15 cellular contexts compared by ENCODE assay signal in genomic region chr1:198205021-198205684, GRCh38. TPM values are rescaled to one million over a fixed set of nuclear protein-coding genes. Genes with fewer than 3 reads are reported as not detected.
DNase-seq lines count a peak whose midpoint lies in the region; ATAC-seq and TF ChIP-seq lines count a peak whose summit lies in the region.
"Had no signal": no experiment of that assay in that cellular context is flagged by ENCODE, and none has a peak within 500 bp of the region (broad histone marks: within the 10 kb centered on the region; RNA-seq: fewer than 3 reads in every experiment).

No MANE protein-coding gene starts in this region.

- no peak overlapping the region for H3K4me2 ChIP-seq in fibroblast of lung (ENCODE audit: extremely low read depth, insufficient read depth, low read length)
- H3K4me2 ChIP-seq in mesenchymal stem cell (ENCODE audit: low read length, poor library complexity, severe bottlenecking) = no peak overlapping the region
- H3K4me2 ChIP-seq: PC-9 had no signal

- no peak overlapping the region for H3K23ac ChIP-seq in mesenchymal stem cell (ENCODE audit: low read length in 2 of 2)

- peaks cover 21% of the 10 kb centered on the region for H3K79me1 ChIP-seq in mesenchymal stem cell (replicated peaks; ENCODE audit: low read length, poor library complexity, severe bottlenecking)

- no peak overlapping the region for H3K4me3 Mint-ChIP-seq in CD4-positive, alpha-beta memory T cell

- no peak overlapping the region for H2BK15ac ChIP-seq in mesenchymal stem cell (ENCODE audit: low read depth, poor library complexity, severe bottlenecking)

- WGBS in mesenchymal stem cell = 100% methylated on average over 3 of the region's 5 CpGs

- no peak overlapping the region for H2AK5ac ChIP-seq in mesenchymal stem cell (ENCODE audit: low read length, severe bottlenecking)

- no peak overlapping the region for H4K91ac ChIP-seq in mesenchymal stem cell (ENCODE audit: low read length)

- H3K4me1 ChIP-seq in CD4-positive, alpha-beta memory T cell (ENCODE audit: insufficient read depth, low read length) = peaks cover 38% of the 10 kb centered on the region
- H3K4me1 ChIP-seq in fibroblast of lung (ENCODE audit: control insufficient read depth, extremely low read depth, insufficient read depth, low read length) (peaks cover 7% of the 10 kb centered on the region), mesenchymal stem cell (ENCODE audit: control insufficient read depth, insufficient read depth, low read depth, low read length) (no peaks in the 10 kb centered on the region)

- no peak overlapping the region for H2BK5ac ChIP-seq in mesenchymal stem cell (ENCODE audit: low read depth, low read length, poor library complexity, severe bottlenecking)

- H2BK12ac ChIP-seq in mesenchymal stem cell (ENCODE audit: low read length in 2 of 2) = no peak overlapping the region

- no peak for TF ChIP-seq CTCF in fibroblast of lung (conservative IDR thresholded peaks at IDR 0.05 in 1 of 2, IDR thresholded peaks at IDR 0.05 in 1 of 2; ENCODE audit: low read depth in 1 of 2, low read length in 2 of 2)

- H3K27me3 Mint-ChIP-seq in CD4-positive, alpha-beta memory T cell = no peaks in the 10 kb centered on the region

- POLR2A ChIA-PET in CD4-positive, alpha-beta memory T cell (lab: Charles Lee; ENCODE audit: partially characterized antibody) = no interaction called here

- peaks cover 2 to 8% of the 10 kb centered on the region in 2 donors for H3K36me3 Mint-ChIP-seq in CD4-positive, alpha-beta memory T cell

- CTCF ChIA-PET in CD4-positive, alpha-beta memory T cell (lab: Charles Lee; ENCODE audit: partially characterized antibody) = interaction anchor here (0.7 kb wide), 1 partner anchor 12 kb away, joined by 3 read pairs; no protein-coding TSS in a partner anchor

- no peak overlapping the region for H4K8ac ChIP-seq in mesenchymal stem cell (ENCODE audit: low read length)

- no peak overlapping the region for H2BK120ac ChIP-seq in mesenchymal stem cell (ENCODE audit: low read depth, low read length)

- H2AFZ ChIP-seq in fibroblast of lung (ENCODE audit: low read length) (no peak overlapping the region), mesenchymal stem cell (ENCODE audit: low read depth, low read length) (no peak overlapping the region)
- H2AFZ ChIP-seq: PC-9 had no signal

- H4K20me1 ChIP-seq in fibroblast of lung (ENCODE audit: control insufficient read depth, extremely low read depth, insufficient read depth, low read length) = no peaks in the 10 kb centered on the region

- no peaks in the 10 kb centered on the region for H3K9me3 ChIP-seq in CD4-positive, alpha-beta memory T cell (ENCODE audit: control insufficient read depth in 1 of 2, low read length in 2 of 2)
- no peaks in the 10 kb centered on the region for H3K9me3 ChIP-seq in fibroblast of lung (ENCODE audit: control insufficient read depth, insufficient read depth, low read depth, low read length)
- no peaks in the 10 kb centered on the region for H3K9me3 ChIP-seq in mesenchymal stem cell (ENCODE audit: control insufficient read depth, low read length)
- H3K9me3 ChIP-seq: adrenal gland, BE2C, thyroid gland had no signal

- no peak for ATAC-seq in HG03097 (IDR thresholded peaks at IDR 0.05; ENCODE audit: low FRiP score, unreplicated experiment)

- H3K36me3 ChIP-seq in CD4-positive, alpha-beta memory T cell (ENCODE audit: insufficient read depth, low read length) = no peaks in the 10 kb centered on the region
- H3K36me3 ChIP-seq in fibroblast of lung (ENCODE audit: control insufficient read depth, insufficient read depth, low read length) (no peaks in the 10 kb centered on the region), mesenchymal stem cell (ENCODE audit: control insufficient read depth in 1 of 2, insufficient read depth in 2 of 2, low read depth in 1 of 2, low read length in 2 of 2) (no peaks in the 10 kb centered on the region)
- H3K36me3 ChIP-seq: adrenal gland, BE2C, thyroid gland had no signal

- H3K27ac Mint-ChIP-seq in CD4-positive, alpha-beta memory T cell = peak overlapping the region in 4 of 7 donors; percentile 7 to 68 (median 45)

- H3K4me3 ChIP-seq in CD4-positive, alpha-beta memory T cell (ENCODE audit: low read length in 2 of 2) = no peak overlapping the region
- H3K4me3 ChIP-seq in fibroblast of lung (replicated peaks in 1 of 4; ENCODE audit: control extremely low read depth in 1 of 4, insufficient read depth in 1 of 4, low read depth in 3 of 4, low read length in 4 of 4) (no peak overlapping the region), mesenchymal stem cell (ENCODE audit: insufficient read depth in 1 of 2, low read depth in 1 of 2, low read length in 2 of 2) (no peak overlapping the region)
- H3K4me3 ChIP-seq: adrenal gland, PC-9, thyroid gland had no signal

- H3K79me2 ChIP-seq in fibroblast of lung (ENCODE audit: control insufficient read depth, insufficient read depth, low read length) = peaks cover 67% of the 10 kb centered on the region

- H3K4ac ChIP-seq in mesenchymal stem cell (ENCODE audit: low read depth in 1 of 2, low read length in 2 of 2) = no peak overlapping the region

- H3K9ac ChIP-seq in fibroblast of lung (ENCODE audit: insufficient read depth, low read length) (no peak overlapping the region), mesenchymal stem cell (ENCODE audit: low read length) (peak overlapping the region; percentile 54)

- no peak overlapping the region for H3K27ac ChIP-seq in CD4-positive, alpha-beta memory T cell (ENCODE audit: low read depth, low read length)
- no peak overlapping the region for H3K27ac ChIP-seq in fibroblast of lung (ENCODE audit: insufficient read depth, low read length)
- H3K27ac ChIP-seq in mesenchymal stem cell (ENCODE audit: low read length, poor library complexity, severe bottlenecking) = no peak overlapping the region
- H3K27ac ChIP-seq: PC-9, thyroid gland had no signal

- H3K27me3 ChIP-seq in CD4-positive, alpha-beta memory T cell (ENCODE audit: insufficient read depth, low read length) = no peaks in the 10 kb centered on the region
- H3K27me3 ChIP-seq in fibroblast of lung (ENCODE audit: control insufficient read depth, insufficient read depth, low read length) (no peaks in the 10 kb centered on the region), mesenchymal stem cell (ENCODE audit: control insufficient read depth in 1 of 2, insufficient read depth in 1 of 2, low read length in 2 of 2) (no peaks in the 10 kb centered on the region)
- H3K27me3 ChIP-seq: adrenal gland, BE2C, thyroid gland had no signal

- H3K18ac ChIP-seq in mesenchymal stem cell (ENCODE audit: low read depth in 1 of 2, low read length in 2 of 2) = peak overlapping the region in 1 of 2 experiments; percentile 21

- intact Hi-C loops in CD4-positive, alpha-beta memory T cell (cut with micrococcal nuclease) = no loop called here

- peaks cover 36 to 71% (median 54%) of the 10 kb centered on the region in 4 donors for H3K4me1 Mint-ChIP-seq in CD4-positive, alpha-beta memory T cell

- H3K14ac ChIP-seq in mesenchymal stem cell (ENCODE audit: low read length in 2 of 2) = no peak overlapping the region

- no peaks in the 10 kb centered on the region for H3K9me3 Mint-ChIP-seq in CD4-positive, alpha-beta memory T cell

- DNase-seq in CD4-positive, alpha-beta memory T cell = no peak
- peak; percentile 2 for DNase-seq in NCI-H1694 treated with DMSO at 0.1 percent for 48 hours (lab: John Stamatoyannopoulos, UW)
- DNase-seq in fibroblast of lung (ENCODE audit: low read depth in 2 of 2) = peak; percentile 26 to 59
- no peak for DNase-seq in mesenchymal stem cell
- DNase-seq in NCI-H2029 treated with DMSO at 0.1 percent for 48 hours (lab: John Stamatoyannopoulos, UW) = no peak
- DNase-seq in HPDE6-E6E7 (ENCODE audit: extremely low spot score) = no peak
- DNase-seq: adrenal gland; BE2C; HCEC 1CT; MM.1S; NCI-H2081 treated with DMSO at 0.1 percent for 48 hours; PC-9; stimulated activated CD4-positive, alpha-beta T cell treated with anti-CD3 and anti-CD28 coated beads, Interleukin-4, amount 100 ng/mL, for 4 hours; thyroid gland had no signal

RNA-seq across cellular contexts. Expression of gene NEK7, which starts 48.4 kb away (rescaled TPM):
- total RNA-seq in CD4-positive, alpha-beta memory T cell = 10 to 100 TPM; 56.9 to 63.8 TPM
- polyA plus RNA-seq in CD4-positive, alpha-beta memory T cell = 10 to 100 TPM; 53.5 to 57.6 TPM
- total RNA-seq in fibroblast of lung = 72.9 and 90.5 TPM in 2 replicates
- 98.2 and 207 TPM in 2 replicates for polyA plus RNA-seq in fibroblast of lung
- polyA plus RNA-seq in fibroblast of lung (2012) = 38.4 and 71.4 TPM in 2 replicates
- 4.6 and 15.7 TPM in 2 replicates for polyA minus RNA-seq in fibroblast of lung (ENCODE audit: low replicate concordance)
- polyA plus RNA-seq in mesenchymal stem cell (2013, experiment 1 of 2) = 22.7 TPM
- 25.2 TPM for polyA plus RNA-seq in mesenchymal stem cell (2013, experiment 2 of 2)

Comparison
In these comparisons a context has a peak if more than half of its experiments do, and no peak if none do; other contexts are left out.
1. DNase-seq: peak in NCI-H1694 treated with DMSO at 0.1 percent for 48 hours (single experiment) and fibroblast of lung (2 of 2); none in CD4-positive, alpha-beta memory T cell (0 of 5), mesenchymal stem cell (single experiment), NCI-H2029 treated with DMSO at 0.1 percent for 48 hours (single experiment) and HPDE6-E6E7 (single experiment).